ENCODE assay signal across 8 cellular contexts in the genomic region with DNA sequence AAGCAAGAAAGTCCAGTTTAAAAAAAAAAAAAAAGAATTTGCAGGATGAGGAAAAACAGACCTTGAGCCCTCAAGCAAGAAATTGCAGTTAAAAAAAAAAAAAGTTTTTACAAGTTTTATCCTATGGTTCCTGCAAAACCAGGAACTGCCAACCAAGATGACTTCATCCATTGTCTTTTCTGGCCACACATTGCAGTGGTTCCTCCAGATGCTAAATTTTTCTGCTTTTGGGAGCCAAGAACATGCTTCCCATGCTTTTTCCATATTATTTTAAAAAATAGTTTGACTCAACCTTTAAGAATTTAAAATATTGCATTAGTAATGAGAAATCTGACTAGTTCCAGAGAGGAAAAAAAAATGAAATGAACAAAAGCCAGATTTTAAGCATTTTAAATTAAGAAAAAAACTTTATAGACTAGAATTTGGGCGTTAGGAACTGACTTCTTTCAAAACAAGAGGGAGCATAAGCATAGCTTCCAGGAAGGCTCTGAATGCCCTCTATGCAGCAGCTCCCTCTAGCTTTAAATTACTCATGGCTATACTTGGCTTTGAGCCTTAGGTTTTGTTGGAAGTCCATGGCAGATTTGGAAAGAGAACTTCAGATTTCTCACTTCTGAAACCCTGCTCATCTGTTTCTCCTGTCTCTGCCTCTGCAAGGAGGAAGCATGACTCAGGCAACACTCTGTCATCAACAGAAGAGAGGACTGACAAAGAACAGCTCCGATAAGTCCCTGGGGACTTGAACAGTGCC.
DNase-seq lines count a peak whose midpoint lies in the region; ATAC-seq and TF ChIP-seq lines count a peak whose summit lies in the region.

No MANE protein-coding gene starts in this region.

- TF ChIP-seq CTCF in upper lobe of right lung (IDR thresholded peaks at IDR 0.05) (peak; percentile 11), sigmoid colon (IDR thresholded peaks at IDR 0.05) (no peak)

- H3K36me3 ChIP-seq in upper lobe of right lung = no peaks in the 10 kb centered on the region
- H3K36me3 ChIP-seq in sigmoid colon = no peaks in the 10 kb centered on the region

- H3K27ac ChIP-seq in upper lobe of right lung (peak overlapping the region; percentile 44), sigmoid colon (peak overlapping the region in 2 of 4 donors; percentile 25 to 27)

- H3K9me3 ChIP-seq in upper lobe of right lung (no peaks in the 10 kb centered on the region), sigmoid colon (peaks cover 0 to 3% (median 0%) of the 10 kb centered on the region in 4 donors)

- H3K27me3 Mint-ChIP-seq in activated CD8-positive, alpha-beta T cell treated with anti-CD3 and anti-CD28 coated beads, Interleukin-2, amount 10 ng/mL, durations not matched to agents 7 days and 5 days (ENCODE audit: low read depth) = peaks cover 16% of the 10 kb centered on the region
- peaks cover 2 to 9% (median 4%) of the 10 kb centered on the region in 3 donors for H3K27me3 Mint-ChIP-seq in immature natural killer cell (ENCODE audit: low read depth in 3 of 3)

- H3K4me1 ChIP-seq in upper lobe of right lung (peaks cover 22% of the 10 kb centered on the region), sigmoid colon (peaks cover 0 to 12% (median 5%) of the 10 kb centered on the region in 4 donors)

- H3K27me3 ChIP-seq in upper lobe of right lung (no peaks in the 10 kb centered on the region), sigmoid colon (no peaks in the 10 kb centered on the region)

- intact Hi-C loops in upper lobe of right lung (cut with DNase I) = no loop called here
- intact Hi-C loops in sigmoid colon (cut with DNase I) = no loop called here

- no peaks in the 10 kb centered on the region for H3K9me3 Mint-ChIP-seq in activated CD8-positive, alpha-beta T cell treated with anti-CD3 and anti-CD28 coated beads, Interleukin-2, amount 10 ng/mL, durations not matched to agents 7 days and 5 days (ENCODE audit: insufficient read depth)
- H3K9me3 Mint-ChIP-seq in immature natural killer cell = peaks cover 0 to 24% (median 11%) of the 10 kb centered on the region in 6 donors

- POLR2A ChIA-PET in activated CD8-positive, alpha-beta T cell treated with anti-CD3 and anti-CD28 coated beads, Interleukin-2, amount 10 ng/mL, durations not matched to agents 7 days and 5 days (lab: Charles Lee) = no interaction called here

- CTCF ChIA-PET in activated CD8-positive, alpha-beta T cell treated with anti-CD3 and anti-CD28 coated beads, Interleukin-2, amount 10 ng/mL, durations not matched to agents 7 days and 5 days (lab: Charles Lee) = interaction anchor here (1.0 to 1.4 kb wide), 4 partner anchors 12 to 185 kb away, joined by 3 to 5 read pairs (median 4); no protein-coding TSS in a partner anchor

- no peak for TF ChIP-seq EP300 in sigmoid colon (IDR thresholded peaks at IDR 0.05)

- no peak overlapping the region for H3K27ac Mint-ChIP-seq in activated CD8-positive, alpha-beta T cell treated with anti-CD3 and anti-CD28 coated beads, Interleukin-2, amount 10 ng/mL, durations not matched to agents 7 days and 5 days
- H3K27ac Mint-ChIP-seq in immature natural killer cell = peak overlapping the region in 5 of 6 donors; percentile 53 to 84 (median 60)

- peaks cover 1% of the 10 kb centered on the region for H3K36me3 Mint-ChIP-seq in activated CD8-positive, alpha-beta T cell treated with anti-CD3 and anti-CD28 coated beads, Interleukin-2, amount 10 ng/mL, durations not matched to agents 7 days and 5 days (ENCODE audit: low read depth)
- H3K36me3 Mint-ChIP-seq in immature natural killer cell = peaks cover 5 to 28% (median 9%) of the 10 kb centered on the region in 3 donors

- no peak overlapping the region for H3K4me3 ChIP-seq in upper lobe of right lung
- no peak overlapping the region for H3K4me3 ChIP-seq in sigmoid colon

- no peak for TF ChIP-seq POLR2A in sigmoid colon (IDR thresholded peaks at IDR 0.05)

- peak; percentile 23 for DNase-seq in activated CD8-positive, alpha-beta T cell treated with anti-CD3 and anti-CD28 coated beads, Interleukin-2, amount 10 ng/mL, durations not matched to agents 7 days and 5 days
- DNase-seq in immature natural killer cell = peak in 1 of 3 donors; percentile 7
- DNase-seq in upper lobe of right lung = no peak
- DNase-seq in cerebellum (ENCODE audit: low spot score) = no peak
- DNase-seq in sigmoid colon = no peak

- 36 to 50% methylated on average over 2 of the region's 2 CpGs for WGBS in sigmoid colon, 2 donors

- no peak overlapping the region for H3K4me3 Mint-ChIP-seq in activated CD8-positive, alpha-beta T cell treated with anti-CD3 and anti-CD28 coated beads, Interleukin-2, amount 10 ng/mL, durations not matched to agents 7 days and 5 days
- H3K4me3 Mint-ChIP-seq in immature natural killer cell = peak overlapping the region in 3 of 5 donors; percentile 31 to 73 (median 67)

- peaks cover 15% of the 10 kb centered on the region for H3K4me1 Mint-ChIP-seq in activated CD8-positive, alpha-beta T cell treated with anti-CD3 and anti-CD28 coated beads, Interleukin-2, amount 10 ng/mL, durations not matched to agents 7 days and 5 days (ENCODE audit: low read depth)
- peaks cover 24 to 32% of the 10 kb centered on the region in 2 donors for H3K4me1 Mint-ChIP-seq in immature natural killer cell

- ATAC-seq in GM18511 (IDR thresholded peaks at IDR 0.05; ENCODE audit: unreplicated experiment) = peak; percentile 82
- peak; percentile 69 for ATAC-seq in HG03342 (IDR thresholded peaks at IDR 0.05; ENCODE audit: unreplicated experiment)
- ATAC-seq in activated CD8-positive, alpha-beta T cell treated with anti-CD3 and anti-CD28 coated beads, Interleukin-2, amount 10 ng/mL, durations not matched to agents 7 days and 5 days = peak; percentile 61
- ATAC-seq in upper lobe of right lung = peak; percentile 87
- no peak for ATAC-seq in GM19035 (IDR thresholded peaks at IDR 0.05; ENCODE audit: unreplicated experiment)
